Comparison of ENCODE assay signal across 11 cellular contexts in the genomic region with DNA sequence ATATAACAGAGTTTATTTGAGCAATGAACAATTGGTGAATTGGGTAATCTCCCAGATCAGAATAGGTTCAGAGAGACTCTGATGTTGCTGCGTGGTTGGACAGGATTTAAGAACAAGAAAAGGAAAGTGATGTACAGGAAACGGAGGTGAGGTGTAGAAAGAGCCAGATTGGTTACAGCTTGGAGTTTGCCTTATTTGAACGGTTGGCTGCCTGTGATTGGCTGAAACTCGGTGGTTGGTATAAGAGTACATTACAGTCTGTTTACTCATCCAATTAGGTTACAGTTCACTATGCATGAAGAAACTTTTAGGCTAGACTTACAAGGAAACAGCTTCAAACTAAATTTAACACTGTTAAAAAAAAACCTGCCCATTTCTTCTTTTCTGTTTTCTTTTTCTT.
A peak's percentile ranks its signal among the peaks of the same experiment; 100 is the strongest.
DNase-seq lines count a peak whose midpoint lies in the region; ATAC-seq, FAIRE-seq and TF ChIP-seq lines count a peak whose summit lies in the region.
"Had no signal": no experiment of that assay in that cellular context is flagged by ENCODE, and none has a peak within 500 bp of the region (broad histone marks: within the 10 kb centered on the region; RNA-seq: fewer than 3 reads in every experiment).

No MANE protein-coding gene starts in this region.

- H3K36me3 ChIP-seq in Karpas-422 (ENCODE audit: insufficient read depth, low read length), result no peaks in the 10 kb centered on the region
- H3K36me3 ChIP-seq: esophagus squamous epithelium had no signal

- no peaks in the 10 kb centered on the region for H3K27me3 ChIP-seq in Karpas-422 (ENCODE audit: low read length)
- H3K27me3 ChIP-seq: esophagus squamous epithelium had no signal

- H3K4me1 ChIP-seq in Karpas-422 (ENCODE audit: low read length), result no peaks in the 10 kb centered on the region; the same call in 1 of the 2 replicates

- FAIRE-seq in G401.6 (lab: Jason Lieb, UNC), result peak; percentile 3
- FAIRE-seq: colon had no signal

- H3K4me1 Mint-ChIP-seq in naive B cell (peaks cover 43 to 58% (median 48%) of the 10 kb centered on the region in 3 donors), MCF 10A (ENCODE audit: insufficient read depth, unreplicated experiment) (peaks cover 6% of the 10 kb centered on the region)

- H3K4me3 Mint-ChIP-seq in naive B cell, result peak overlapping the region in 5 of 8 donors; percentile 0 to 59 (median 10)
- no peak overlapping the region for H3K4me3 Mint-ChIP-seq in MCF 10A (ENCODE audit: unreplicated experiment)

- no peak for TF ChIP-seq CTCF in MCF 10A (IDR thresholded peaks at IDR 0.05; ENCODE audit: unreplicated experiment)

- POLR2A ChIA-PET in MCF 10A (lab: Yijun Ruan, JAX), result interaction anchor here (0.6 kb wide), 1 partner anchor 18 kb away, joined by 6 read pairs; no protein-coding TSS in a partner anchor

- peaks cover 4 to 23% (median 11%) of the 10 kb centered on the region in 7 donors for H3K9me3 Mint-ChIP-seq in naive B cell
- peaks cover 11% of the 10 kb centered on the region for H3K9me3 Mint-ChIP-seq in MCF 10A (ENCODE audit: unreplicated experiment)

- intact Hi-C loops in Right ventricle myocardium inferior (cut with DNase I), result no loop called here
- intact Hi-C loops in MCF 10A (cut with micrococcal nuclease), result no loop called here

- H3K9me2 ChIP-seq in Karpas-422 (replicated peaks; ENCODE audit: insufficient read depth, low read length), result no peaks in the 10 kb centered on the region

- peak; percentile 12 to 22 for ATAC-seq in naive B cell (ENCODE audit: low read depth in 2 of 2)
- no peak for ATAC-seq in Right ventricle myocardium inferior

- no peak overlapping the region for H3K9ac ChIP-seq in Karpas-422 (ENCODE audit: low read length)

- DNase-seq in Karpas-422, result peak; percentile 48
- peak; percentile 19 for DNase-seq in amniotic epithelial cell (ENCODE audit: low read depth)
- no peak for DNase-seq in naive B cell
- no peak for DNase-seq in Right ventricle myocardium inferior (ENCODE audit: missing footprints)
- no peak for DNase-seq in MCF 10A (ENCODE audit: unreplicated experiment)
- DNase-seq in NCI-H1694 treated with DMSO at 0.1 percent for 48 hours (lab: John Stamatoyannopoulos, UW), result no peak
- DNase-seq: esophagus squamous epithelium; NCI-H2081; NK-92 treated with Interleukin-12 subunit alpha and Interleukin-12 subunit beta, amount 100 ng/mL, for 24 hours had no signal

- H4K20me1 ChIP-seq in Karpas-422 (ENCODE audit: insufficient read depth, low read depth, low read length), result no peaks in the 10 kb centered on the region

- H2AFZ ChIP-seq in Karpas-422 (ENCODE audit: low read length), result no peak overlapping the region

- no peaks in the 10 kb centered on the region for H3K79me2 ChIP-seq in Karpas-422 (ENCODE audit: low read length)

- H3K27me3 Mint-ChIP-seq in naive B cell, result peaks cover 0 to 5% (median 0%) of the 10 kb centered on the region in 3 donors
- no peaks in the 10 kb centered on the region for H3K27me3 Mint-ChIP-seq in MCF 10A (ENCODE audit: insufficient read depth, unreplicated experiment)

- H3K27ac Mint-ChIP-seq in naive B cell (peak overlapping the region in 3 of 6 donors; percentile 31 to 67 (median 55)), MCF 10A (ENCODE audit: low read depth, unreplicated experiment) (no peak overlapping the region)

- H3K4me2 ChIP-seq in Karpas-422 (ENCODE audit: low read depth, low read length, poor library complexity, severe bottlenecking), result no peak overlapping the region

- no TSS peak for BruUV-seq in MCF 10A (replicated peaks; lab: Mats Ljungman, UMichigan)

- CTCF ChIA-PET in MCF 10A (lab: Yijun Ruan, JAX), result no interaction called here

- no peak overlapping the region for H3K4me3 ChIP-seq in Karpas-422 (ENCODE audit: low read length)
- H3K4me3 ChIP-seq: esophagus squamous epithelium had no signal

- H3K27ac ChIP-seq in Karpas-422 (ENCODE audit: low read length), result no peak overlapping the region
- H3K27ac ChIP-seq: esophagus squamous epithelium had no signal

- H3K9me3 ChIP-seq in Karpas-422 (ENCODE audit: low read length), result no peaks in the 10 kb centered on the region
- H3K9me3 ChIP-seq: esophagus squamous epithelium had no signal

- H3K36me3 Mint-ChIP-seq in naive B cell (peaks cover 0 to 11% of the 10 kb centered on the region in 2 donors), MCF 10A (ENCODE audit: insufficient read depth, unreplicated experiment) (no peaks in the 10 kb centered on the region)

Comparison
In these comparisons a context has a peak if more than half of its experiments do, and no peak if none do; other contexts are left out.
1. DNase-seq: peak in Karpas-422 (single experiment) and amniotic epithelial cell (single experiment); none in naive B cell (single experiment), Right ventricle myocardium inferior (single experiment), MCF 10A (single experiment) and NCI-H1694 treated with DMSO at 0.1 percent for 48 hours (single experiment).